In the genomic region with DNA sequence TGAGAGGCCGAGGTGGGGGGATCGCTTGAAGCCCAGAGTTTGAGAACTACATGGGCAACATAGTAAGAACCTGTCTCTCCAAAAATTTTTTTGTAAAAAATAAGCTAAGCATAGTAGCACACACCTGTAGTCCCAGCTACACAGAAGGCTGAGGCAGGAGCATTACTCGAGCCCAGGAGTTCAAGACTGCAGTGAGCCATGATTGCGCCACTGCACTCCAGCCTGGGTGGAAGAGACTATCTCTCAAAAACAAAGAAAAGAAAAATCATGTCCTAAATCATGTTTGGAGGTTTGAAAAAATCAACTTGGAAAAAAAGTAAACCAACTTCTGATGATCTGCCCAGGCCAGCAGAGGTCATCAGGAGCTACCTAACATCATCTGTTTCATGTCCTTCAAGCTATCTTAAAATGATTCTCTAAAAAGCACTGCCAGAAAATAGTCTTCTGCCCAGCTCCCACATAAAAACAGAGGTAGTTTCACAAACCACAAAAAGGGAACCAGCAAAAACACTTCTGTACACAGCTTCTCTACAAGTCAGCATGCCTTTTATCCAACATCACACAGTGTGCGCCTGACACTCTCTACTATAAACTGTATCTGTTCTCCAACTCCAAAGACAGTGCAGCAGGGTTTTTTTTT, we compare ENCODE assay signal across 11 cellular contexts.
DNase-seq lines count a peak whose midpoint lies in the region; ATAC-seq lines count a peak whose summit lies in the region.
"Had no signal": no experiment of that assay in that cellular context is flagged by ENCODE, and none has a peak within 500 bp of the region (broad histone marks: within the 10 kb centered on the region; RNA-seq: fewer than 3 reads in every experiment).

No MANE protein-coding gene starts in this region.

- H3K9ac ChIP-seq in SK-N-MC (ENCODE audit: insufficient read length) = no peak overlapping the region

- H3K9me3 ChIP-seq in SK-N-MC (ENCODE audit: low read depth, low read length) = no peaks in the 10 kb centered on the region
- H3K9me3 ChIP-seq: prostate gland had no signal

- DNase-seq in DMS53 treated with DMSO at 0.1 percent for 48 hours (lab: John Stamatoyannopoulos, UW; ENCODE audit: unreplicated experiment) (peak; percentile 18), SK-N-MC (ENCODE audit: low read depth, low spot score) (no peak), midbrain (lab: John Stamatoyannopoulos, UW) (peak; percentile 34), cortex of kidney (lab: John Stamatoyannopoulos, UW) (no peak)
- DNase-seq in activated effector memory CD4-positive, alpha-beta T cell treated with anti-CD3 and anti-CD28 coated beads, Interleukin-2, amount 50 U/mL, for 16 hours = no peak
- DNase-seq in activated naive CD8-positive, alpha-beta T cell treated with anti-CD3 and anti-CD28 coated beads, Interleukin-2, amount 50 U/mL, for 24 hours = no peak
- DNase-seq: activated naive CD4-positive, alpha-beta T cell; NCI-H2081 had no signal

- H3K27ac ChIP-seq in SK-N-MC = peak overlapping the region; percentile 69; the same call in 1 of the 2 replicates
- H3K27ac ChIP-seq: prostate gland had no signal

- H3K4me3 ChIP-seq in SK-N-MC = peak overlapping the region; percentile 24; the same call in 1 of the 2 replicates
- H3K4me3 ChIP-seq: prostate gland had no signal

- no peaks in the 10 kb centered on the region for H3K36me3 Mint-ChIP-seq in activated naive CD8-positive, alpha-beta T cell treated with anti-CD3 and anti-CD28 coated beads, Interleukin-2, amount 50 U/mL, for 24 hours (ENCODE audit: low read depth)

- H3K9me3 Mint-ChIP-seq in activated naive CD8-positive, alpha-beta T cell treated with anti-CD3 and anti-CD28 coated beads, Interleukin-2, amount 50 U/mL, for 24 hours = no peaks in the 10 kb centered on the region

- no peak overlapping the region for H3K27ac Mint-ChIP-seq in activated naive CD8-positive, alpha-beta T cell treated with anti-CD3 and anti-CD28 coated beads, Interleukin-2, amount 50 U/mL, for 24 hours

- H3K27me3 Mint-ChIP-seq in activated naive CD8-positive, alpha-beta T cell treated with anti-CD3 and anti-CD28 coated beads, Interleukin-2, amount 50 U/mL, for 24 hours = no peaks in the 10 kb centered on the region

- H3K36me3 ChIP-seq in SK-N-MC (ENCODE audit: insufficient read depth, low read length) = peaks cover 10% of the 10 kb centered on the region
- H3K36me3 ChIP-seq: prostate gland had no signal

- ATAC-seq in GM21786 (IDR thresholded peaks at IDR 0.05; ENCODE audit: unreplicated experiment) (peak; percentile 55), GM19463 (IDR thresholded peaks at IDR 0.05; ENCODE audit: unreplicated experiment) (no peak)
- no peak for ATAC-seq in activated naive CD8-positive, alpha-beta T cell treated with anti-CD3 and anti-CD28 coated beads, Interleukin-2, amount 50 U/mL, for 24 hours

- no peak overlapping the region for H3K4me3 Mint-ChIP-seq in activated naive CD8-positive, alpha-beta T cell treated with anti-CD3 and anti-CD28 coated beads, Interleukin-2, amount 50 U/mL, for 24 hours

- H3K4me1 Mint-ChIP-seq in activated naive CD8-positive, alpha-beta T cell treated with anti-CD3 and anti-CD28 coated beads, Interleukin-2, amount 50 U/mL, for 24 hours = no peaks in the 10 kb centered on the region

Comparison
In these comparisons a context has a peak if more than half of its experiments do, and no peak if none do; other contexts are left out.
1. DNase-seq: peak in DMS53 treated with DMSO at 0.1 percent for 48 hours (single experiment) and midbrain (single experiment); none in SK-N-MC (single experiment), activated effector memory CD4-positive, alpha-beta T cell treated with anti-CD3 and anti-CD28 coated beads, Interleukin-2, amount 50 U/mL, for 16 hours (single experiment), cortex of kidney (single experiment) and activated naive CD8-positive, alpha-beta T cell treated with anti-CD3 and anti-CD28 coated beads, Interleukin-2, amount 50 U/mL, for 24 hours (single experiment).